Comparison of ENCODE assay signal across 1 cellular context in the genomic region with DNA sequence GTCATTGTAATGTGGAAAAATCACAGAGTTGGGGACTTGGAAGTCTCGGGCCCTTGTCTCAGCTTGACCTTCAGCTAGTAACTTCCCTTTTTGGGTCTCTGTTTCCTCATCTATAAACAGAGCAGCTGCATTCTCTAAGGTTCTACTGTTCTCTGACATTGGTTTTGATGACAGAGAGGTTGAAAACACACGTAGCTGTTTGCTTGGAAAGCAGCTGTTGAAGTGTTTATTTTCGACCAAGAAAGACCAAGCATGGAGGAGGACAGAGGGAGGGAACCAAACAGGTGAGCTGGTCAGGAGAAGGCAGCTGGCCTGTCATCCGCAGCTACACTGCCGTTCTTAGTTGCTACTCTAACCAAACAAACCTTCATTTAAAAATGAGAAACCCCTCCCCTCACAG.
TF ChIP-seq lines count a peak whose summit lies in the region.

No MANE protein-coding gene starts in this region.

TF ChIP-seq in K562, 482 proteins besides CTCF, POLR2A, EP300 and RAD21 (continued from another document):
- no peak for TF ChIP-seq NELFE (IDR thresholded peaks at IDR 0.05; ENCODE audit: insufficient read depth, insufficient read length)
- no peak for TF ChIP-seq LEF1 (IDR thresholded peaks at IDR 0.05)
- TF ChIP-seq RBBP5 (IDR thresholded peaks at IDR 0.05; ENCODE audit: borderline replicate concordance, insufficient read depth, low read length, poor library complexity, severe bottlenecking): no peak
- TF ChIP-seq DPF2 (IDR thresholded peaks at IDR 0.05): no peak
- no peak for TF ChIP-seq PHF20 (IDR thresholded peaks at IDR 0.05; ENCODE audit: partially characterized antibody)
- no peak for TF ChIP-seq CREB3L1 (IDR thresholded peaks at IDR 0.05; ENCODE audit: borderline replicate concordance, low read depth)
- TF ChIP-seq, protein P1, sequence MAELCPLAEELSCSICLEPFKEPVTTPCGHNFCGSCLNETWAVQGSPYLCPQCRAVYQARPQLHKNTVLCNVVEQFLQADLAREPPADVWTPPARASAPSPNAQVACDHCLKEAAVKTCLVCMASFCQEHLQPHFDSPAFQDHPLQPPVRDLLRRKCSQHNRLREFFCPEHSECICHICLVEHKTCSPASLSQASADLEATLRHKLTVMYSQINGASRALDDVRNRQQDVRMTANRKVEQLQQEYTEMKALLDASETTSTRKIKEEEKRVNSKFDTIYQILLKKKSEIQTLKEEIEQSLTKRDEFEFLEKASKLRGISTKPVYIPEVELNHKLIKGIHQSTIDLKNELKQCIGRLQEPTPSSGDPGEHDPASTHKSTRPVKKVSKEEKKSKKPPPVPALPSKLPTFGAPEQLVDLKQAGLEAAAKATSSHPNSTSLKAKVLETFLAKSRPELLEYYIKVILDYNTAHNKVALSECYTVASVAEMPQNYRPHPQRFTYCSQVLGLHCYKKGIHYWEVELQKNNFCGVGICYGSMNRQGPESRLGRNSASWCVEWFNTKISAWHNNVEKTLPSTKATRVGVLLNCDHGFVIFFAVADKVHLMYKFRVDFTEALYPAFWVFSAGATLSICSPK (IDR thresholded peaks at IDR 0.05; ENCODE audit: borderline replicate concordance): no peak
- TF ChIP-seq PCBP1 (IDR thresholded peaks at IDR 0.05; ENCODE audit: low read depth, low read length, poor library complexity, severe bottlenecking): no peak
- no peak for TF ChIP-seq FOXA1 (IDR thresholded peaks at IDR 0.05; ENCODE audit: borderline replicate concordance)
- TF ChIP-seq ZNF431 (CRISPR knock-in tag; IDR thresholded peaks at IDR 0.05): no peak
- TF ChIP-seq, protein P2, sequence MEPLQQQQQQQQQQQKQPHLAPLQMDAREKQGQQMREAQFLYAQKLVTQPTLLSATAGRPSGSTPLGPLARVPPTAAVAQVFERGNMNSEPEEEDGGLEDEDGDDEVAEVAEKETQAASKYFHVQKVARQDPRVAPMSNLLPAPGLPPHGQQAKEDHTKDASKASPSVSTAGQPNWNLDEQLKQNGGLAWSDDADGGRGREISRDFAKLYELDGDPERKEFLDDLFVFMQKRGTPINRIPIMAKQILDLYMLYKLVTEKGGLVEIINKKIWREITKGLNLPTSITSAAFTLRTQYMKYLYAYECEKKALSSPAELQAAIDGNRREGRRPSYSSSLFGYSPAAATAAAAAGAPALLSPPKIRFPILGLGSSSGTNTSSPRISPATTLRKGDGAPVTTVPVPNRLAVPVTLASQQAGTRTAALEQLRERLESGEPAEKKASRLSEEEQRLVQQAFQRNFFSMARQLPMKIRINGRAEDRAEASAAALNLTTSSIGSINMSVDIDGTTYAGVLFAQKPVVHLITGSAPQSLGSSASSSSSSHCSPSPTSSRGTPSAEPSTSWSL (CRISPR knock-in tag; IDR thresholded peaks at IDR 0.05; ENCODE audit: borderline replicate concordance): no peak
- no peak for TF ChIP-seq TEAD2 (tag; IDR thresholded peaks at IDR 0.05)
TF ChIP-seq in K562: peak in this region for 0.
